8 cellular contexts compared by ENCODE assay signal in the genomic region with DNA sequence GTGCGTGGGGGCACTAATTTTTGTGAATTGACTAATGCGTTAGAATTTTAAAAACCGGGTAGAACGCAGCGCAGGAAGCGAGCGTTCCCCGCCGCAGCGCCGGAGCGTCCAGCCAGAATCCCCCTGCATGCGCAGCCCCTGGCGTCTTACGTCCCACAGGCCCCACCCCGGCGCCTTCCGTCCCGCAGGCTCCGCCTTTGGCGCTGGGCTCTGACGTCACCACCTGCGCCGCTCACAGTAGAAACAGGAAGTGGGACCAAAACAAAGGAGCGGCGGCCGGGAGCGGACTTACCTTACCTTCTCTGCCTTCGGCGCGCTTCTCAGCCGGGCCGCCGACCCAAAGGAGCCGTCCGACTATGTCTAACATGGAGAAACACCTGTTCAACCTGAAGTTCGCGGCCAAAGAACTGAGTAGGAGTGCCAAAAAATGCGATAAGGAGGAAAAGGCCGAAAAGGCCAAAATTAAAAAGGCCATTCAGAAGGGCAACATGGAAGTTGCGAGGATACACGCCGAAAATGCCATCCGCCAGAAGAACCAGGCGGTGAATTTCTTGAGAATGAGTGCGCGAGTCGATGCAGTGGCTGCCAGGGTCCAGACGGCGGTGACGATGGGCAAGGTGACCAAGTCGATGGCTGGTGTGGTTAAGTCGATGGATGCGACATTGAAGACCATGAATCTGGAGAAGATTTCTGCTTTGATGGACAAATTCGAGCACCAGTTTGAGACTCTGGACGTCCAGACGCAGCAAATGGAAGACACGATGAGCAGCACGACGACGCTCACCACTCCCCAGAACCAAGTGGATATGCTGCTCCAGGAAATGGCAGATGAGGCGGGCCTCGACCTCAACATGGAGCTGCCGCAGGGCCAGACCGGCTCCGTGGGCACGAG. TPM values are rescaled to one million over a fixed set of nuclear protein-coding genes. Genes with fewer than 3 reads are reported as not detected.
DNase-seq lines count a peak whose midpoint lies in the region; ATAC-seq and TF ChIP-seq lines count a peak whose summit lies in the region.

A gene with protein sequence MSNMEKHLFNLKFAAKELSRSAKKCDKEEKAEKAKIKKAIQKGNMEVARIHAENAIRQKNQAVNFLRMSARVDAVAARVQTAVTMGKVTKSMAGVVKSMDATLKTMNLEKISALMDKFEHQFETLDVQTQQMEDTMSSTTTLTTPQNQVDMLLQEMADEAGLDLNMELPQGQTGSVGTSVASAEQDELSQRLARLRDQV (plus strand): TSS at position 258 of the 892 bp plus-strand sequence. CDS start 99 bp downstream, at position 357.

- DNase-seq in NCI-H187 (lab: John Stamatoyannopoulos, UW) (peak; percentile 72 to 81), T-helper 2 cell (peak; percentile 92 to 97 (median 96)), anterior cingulate cortex (lab: John Stamatoyannopoulos, UW) (peak; percentile 69 to 99 (median 94)), right atrium auricular region (ENCODE audit: low spot score) (peak; percentile 99), pulmonary artery endothelial cell (ENCODE audit: low read depth, low spot score) (peak; percentile 90), uterus (peak; percentile 98)

- TF ChIP-seq POLR2A in GM15510 (IDR thresholded peaks at IDR 0.05; ENCODE audit: borderline replicate concordance, extremely low read depth, insufficient read length) (peak; percentile 96), uterus (IDR thresholded peaks at IDR 0.05) (peak; percentile 95 to 96)

- no peaks in the 10 kb centered on the region for H3K27me3 ChIP-seq in right atrium auricular region
- H3K27me3 ChIP-seq in uterus: no peaks in the 10 kb centered on the region

- ATAC-seq in HG02885 (IDR thresholded peaks at IDR 0.05; ENCODE audit: poor library complexity, unreplicated experiment): peak; percentile 97

- H3K4me1 ChIP-seq in right atrium auricular region (peaks cover 0 to 29% of the 10 kb centered on the region in 2 donors), uterus (no peaks in the 10 kb centered on the region)

- H3K36me3 ChIP-seq in right atrium auricular region: no peaks in the 10 kb centered on the region
- H3K36me3 ChIP-seq in uterus: no peaks in the 10 kb centered on the region

- H3K9me3 ChIP-seq in right atrium auricular region (no peaks in the 10 kb centered on the region), uterus (no peaks in the 10 kb centered on the region)

- H3K27ac ChIP-seq in right atrium auricular region: peak within 1 kb of the TSS; percentile 93 to 98
- peak within 1 kb of the TSS; percentile 88 to 90 for H3K27ac ChIP-seq in uterus

- intact Hi-C loops in uterus (cut with DNase I; ENCODE audit: low total_unique reads): no loop called here

- H3K4me3 ChIP-seq in right atrium auricular region (peak within 1 kb of the TSS; percentile 86 to 99), uterus (peak within 1 kb of the TSS; percentile 90 to 99)

- TF ChIP-seq CTCF in right atrium auricular region (IDR thresholded peaks at IDR 0.05): no peak
- peak in 1 of 4 experiments; percentile 27 for TF ChIP-seq CTCF in uterus (IDR thresholded peaks at IDR 0.05)

RNA-seq across cellular contexts. Expression of the gene that starts here (rescaled TPM):
- total RNA-seq in right atrium auricular region: 10 to 100 TPM; 30.5 to 38.2 TPM
- 48.0 and 63.4 TPM in 2 replicates for total RNA-seq in pulmonary artery endothelial cell
- total RNA-seq in uterus: 10 to 100 TPM in 3 of 4 donors, 1 to 10 TPM in 1; 8.2 to 65.0 (median 17.5) TPM

Comparison
In these comparisons a context has a peak if more than half of its experiments do, and no peak if none do; other contexts are left out.
1. Peak in every context shown above with its lines: DNase-seq, ATAC-seq, H3K4me3 ChIP-seq and H3K27ac ChIP-seq.